1 cellular context compared by ENCODE assay signal in the genomic region with DNA sequence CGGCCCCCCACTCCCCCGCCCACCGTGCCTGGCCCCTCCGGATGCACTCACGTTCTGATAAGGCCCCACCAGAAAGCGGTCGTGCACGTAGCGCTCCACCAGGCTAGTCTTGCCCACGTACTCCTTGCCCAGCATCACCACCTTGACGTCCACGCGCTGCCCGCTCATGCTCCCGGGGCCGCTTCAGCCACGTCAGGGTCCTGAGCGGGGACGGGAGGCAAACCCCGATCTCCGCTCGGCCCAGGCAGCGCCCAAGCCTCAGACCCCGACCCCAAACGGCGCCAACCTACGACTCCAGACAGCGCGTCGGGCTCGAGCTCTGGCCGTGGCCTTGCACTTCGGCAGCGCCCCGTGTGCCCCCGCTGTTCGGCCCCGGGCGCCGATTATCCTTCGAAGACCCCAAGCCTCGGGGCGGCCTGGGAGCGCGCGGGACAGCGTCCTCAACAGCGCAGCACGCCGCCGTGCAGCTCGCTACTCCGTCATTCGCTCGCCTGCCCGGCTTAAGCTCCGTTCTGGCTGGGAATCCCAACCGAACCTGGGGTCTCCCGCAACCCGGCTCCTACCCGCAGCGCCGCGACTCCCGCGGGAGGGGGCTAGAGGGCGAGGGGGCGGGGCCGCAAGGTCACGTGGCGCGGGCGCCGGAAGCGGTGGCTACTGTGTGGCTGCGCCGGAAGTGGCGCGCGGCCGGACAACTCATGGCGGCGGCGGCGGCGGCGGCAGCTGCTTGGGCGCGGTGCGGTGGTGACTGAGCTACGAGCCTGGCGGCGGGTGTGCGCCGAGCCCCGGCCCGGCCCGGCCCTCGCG.
TF ChIP-seq lines count a peak whose summit lies in the region.

A gene with protein sequence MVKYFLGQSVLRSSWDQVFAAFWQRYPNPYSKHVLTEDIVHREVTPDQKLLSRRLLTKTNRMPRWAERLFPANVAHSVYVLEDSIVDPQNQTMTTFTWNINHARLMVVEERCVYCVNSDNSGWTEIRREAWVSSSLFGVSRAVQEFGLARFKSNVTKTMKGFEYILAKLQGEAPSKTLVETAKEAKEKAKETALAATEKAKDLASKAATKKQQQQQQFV (plus strand): TSS at position 679 of the 804 bp plus-strand sequence. CDS start 187 bp downstream, outside the sequence.
A gene (minus strand): TSS at position 599 of the 804 bp plus-strand sequence. CDS start 431 bp downstream, at position 168.

TF ChIP-seq in H1, 55 proteins besides CTCF, POLR2A, EP300 and RAD21 (continued from another document):
- no peak for TF ChIP-seq EZH2 (IDR thresholded peaks at IDR 0.05; ENCODE audit: low read depth, low read length, severe bottlenecking)
- no peak for TF ChIP-seq RFX5 (IDR thresholded peaks at IDR 0.05; ENCODE audit: borderline replicate concordance, low read depth, low read length)
- no peak for TF ChIP-seq CEBPB (IDR thresholded peaks at IDR 0.05; ENCODE audit: low read depth, low read length)
